Comparison of ENCODE assay signal across 8 cellular contexts in genomic region chr10:124697837-124698559, GRCh38. TPM values are rescaled to one million over a fixed set of nuclear protein-coding genes. Genes with fewer than 3 reads are reported as not detected.
DNase-seq lines count a peak whose midpoint lies in the region; ATAC-seq and TF ChIP-seq lines count a peak whose summit lies in the region.

No MANE protein-coding gene starts in this region.

- H3K9me3 Mint-ChIP-seq in activated T-cell treated with anti-CD3 and anti-CD28 coated beads, Interleukin-2, amount 50 U/mL, for 24 hours: no peaks in the 10 kb centered on the region

- peaks cover 84% of the 10 kb centered on the region for H3K36me3 Mint-ChIP-seq in activated T-cell treated with anti-CD3 and anti-CD28 coated beads, Interleukin-2, amount 50 U/mL, for 24 hours (ENCODE audit: low read depth)

- H3K4me3 ChIP-seq in BLaER1 treated with 17β-estradiol and CSF1 and Interleukin-3, amounts not matched to agents 10 nM and 100 nM: peak overlapping the region in 3 of 10 experiments; percentile 36 to 44 (median 43); a peak in 4 of 20 replicates
- H3K4me3 ChIP-seq in mucosa of descending colon: no peak overlapping the region

- ATAC-seq in GM21825 (IDR thresholded peaks at IDR 0.05; ENCODE audit: unreplicated experiment) (peak; percentile 35), mucosa of descending colon (peak; percentile 34), sciatic nerve (no peak)

- DNase-seq in activated T-cell treated with anti-CD3 and anti-CD28 coated beads, Interleukin-2, amount 50 U/mL, for 24 hours: peak; percentile 73
- DNase-seq in mucosa of descending colon (peak in 2 of 3 donors; percentile 41 to 65), KG1 (lab: John Stamatoyannopoulos, UW) (no peak), sciatic nerve (ENCODE audit: low spot score) (no peak), DMS114 treated with DMSO at 0.1 percent for 48 hours (lab: John Stamatoyannopoulos, UW; ENCODE audit: unreplicated experiment) (no peak)
- no peak for DNase-seq in effector CD8-positive, alpha-beta T cell (lab: John Stamatoyannopoulos, UW)

- peaks cover 12 to 48% (median 19%) of the 10 kb centered on the region in 11 experiments for H3K36me3 ChIP-seq in BLaER1 treated with 17β-estradiol and CSF1 and Interleukin-3, amounts not matched to agents 10 nM and 100 nM
- peaks cover 4% of the 10 kb centered on the region for H3K36me3 ChIP-seq in mucosa of descending colon (ENCODE audit: low read depth)

- H3K27me3 ChIP-seq in BLaER1 treated with 17β-estradiol and CSF1 and Interleukin-3, amounts not matched to agents 10 nM and 100 nM: no peaks in the 10 kb centered on the region

- H4K20me1 ChIP-seq in BLaER1 treated with 17β-estradiol and CSF1 and Interleukin-3, amounts not matched to agents 10 nM and 100 nM: peaks cover 0 to 66% (median 36%) of the 10 kb centered on the region in 11 experiments; a peak in 10 of 22 replicates

- H3K27me3 Mint-ChIP-seq in activated T-cell treated with anti-CD3 and anti-CD28 coated beads, Interleukin-2, amount 50 U/mL, for 24 hours: no peaks in the 10 kb centered on the region

- peak overlapping the region; percentile 84 to 97 (median 91) for H3K4me2 ChIP-seq in BLaER1 treated with 17β-estradiol and CSF1 and Interleukin-3, amounts not matched to agents 10 nM and 100 nM

- peaks cover 83 to 100% (median 100%) of the 10 kb centered on the region in 10 experiments for H3K4me1 ChIP-seq in BLaER1 treated with 17β-estradiol and CSF1 and Interleukin-3, amounts not matched to agents 10 nM and 100 nM
- peaks cover 29% of the 10 kb centered on the region for H3K4me1 ChIP-seq in mucosa of descending colon (ENCODE audit: low read depth)

- peak overlapping the region; percentile 94 for H3K27ac Mint-ChIP-seq in activated T-cell treated with anti-CD3 and anti-CD28 coated beads, Interleukin-2, amount 50 U/mL, for 24 hours

- H3K9me3 ChIP-seq in BLaER1 treated with 17β-estradiol and CSF1 and Interleukin-3, amounts not matched to agents 10 nM and 100 nM (replicated peaks in 1 of 11): no peaks in the 10 kb centered on the region
- H3K9me3 ChIP-seq in mucosa of descending colon: no peaks in the 10 kb centered on the region

- H3K4me3 Mint-ChIP-seq in activated T-cell treated with anti-CD3 and anti-CD28 coated beads, Interleukin-2, amount 50 U/mL, for 24 hours: peak overlapping the region; percentile 41

- H3K9ac ChIP-seq in BLaER1 treated with 17β-estradiol and CSF1 and Interleukin-3, amounts not matched to agents 10 nM and 100 nM: peak overlapping the region in 9 of 11 experiments; percentile 29 to 79 (median 74); a peak in 16 of 22 replicates

- peak overlapping the region in 9 of 11 experiments; percentile 68 to 88 (median 84); a peak in 18 of 22 replicates for H3K27ac ChIP-seq in BLaER1 treated with 17β-estradiol and CSF1 and Interleukin-3, amounts not matched to agents 10 nM and 100 nM

- H3K4me1 Mint-ChIP-seq in activated T-cell treated with anti-CD3 and anti-CD28 coated beads, Interleukin-2, amount 50 U/mL, for 24 hours (ENCODE audit: low read depth): peaks cover 97% of the 10 kb centered on the region

- TF ChIP-seq CTCF in mucosa of descending colon (IDR thresholded peaks at IDR 0.05): no peak

- intact Hi-C loops in mucosa of descending colon (cut with DNase I, micrococcal nuclease) (no loop called here), sciatic nerve (cut with DNase I) (no loop called here)

RNA-seq across cellular contexts. Expression of gene FAM53B, which starts 46.2 kb away (rescaled TPM):
- total RNA-seq in mucosa of descending colon: 10 to 100 TPM; 37.2 to 48.0 (median 44.2) TPM
- total RNA-seq in sciatic nerve: 48.0 TPM

Comparison
In these comparisons a context has a peak if more than half of its experiments do, and no peak if none do; other contexts are left out.
1. DNase-seq: peak in activated T-cell treated with anti-CD3 and anti-CD28 coated beads, Interleukin-2, amount 50 U/mL, for 24 hours (single experiment) and mucosa of descending colon (2 of 3); none in KG1 (single experiment), effector CD8-positive, alpha-beta T cell (single experiment), sciatic nerve (single experiment) and DMS114 treated with DMSO at 0.1 percent for 48 hours (single experiment).